In genomic region chr21:21064353-21064752, GRCh38 we compare ENCODE assay signal across 15 cellular contexts.
DNase-seq lines count a peak whose midpoint lies in the region; ATAC-seq and TF ChIP-seq lines count a peak whose summit lies in the region.
"Had no signal": no experiment of that assay in that cellular context is flagged by ENCODE, and none has a peak within 500 bp of the region (broad histone marks: within the 10 kb centered on the region; RNA-seq: fewer than 3 reads in every experiment).

No MANE protein-coding gene starts in this region.

- H3K9ac ChIP-seq in adipocyte (ENCODE audit: low read length): no peak overlapping the region

- POLR2A ChIA-PET in CD8-positive, alpha-beta memory T cell (lab: Charles Lee): no interaction called here
- POLR2A ChIA-PET in T-cell (lab: Charles Lee): no interaction called here

- ATAC-seq in T-cell (replicated peaks in 1 of 4): no peak

- H3K27me3 Mint-ChIP-seq in CD8-positive, alpha-beta memory T cell: no peaks in the 10 kb centered on the region
- no peaks in the 10 kb centered on the region for H3K27me3 Mint-ChIP-seq in T-cell
- H3K27me3 Mint-ChIP-seq: CD4-positive, CD25-positive, alpha-beta regulatory T cell had no signal

- TF ChIP-seq EP300 in esophagus muscularis mucosa (IDR thresholded peaks at IDR 0.05): no peak

- H3K9me3 ChIP-seq in adipocyte (ENCODE audit: control insufficient read depth, low read length): no peaks in the 10 kb centered on the region
- H3K9me3 ChIP-seq in CD8-positive, alpha-beta memory T cell (ENCODE audit: low read length): no peaks in the 10 kb centered on the region
- H3K9me3 ChIP-seq in esophagus muscularis mucosa: no peaks in the 10 kb centered on the region
- H3K9me3 ChIP-seq: BE2C, Caco-2 had no signal

- peaks cover 0 to 8% (median 1%) of the 10 kb centered on the region in 5 donors for H3K9me3 Mint-ChIP-seq in CD8-positive, alpha-beta memory T cell
- no peaks in the 10 kb centered on the region for H3K9me3 Mint-ChIP-seq in T-cell
- H3K9me3 Mint-ChIP-seq: H9 had no signal

- H3K4me1 ChIP-seq in adipocyte (ENCODE audit: control insufficient read depth, insufficient read depth, low read length): peaks cover 6% of the 10 kb centered on the region
- H3K4me1 ChIP-seq in CD8-positive, alpha-beta memory T cell (ENCODE audit: insufficient read depth, low read length): no peaks in the 10 kb centered on the region
- no peaks in the 10 kb centered on the region for H3K4me1 ChIP-seq in esophagus muscularis mucosa
- H3K4me1 ChIP-seq: BE2C had no signal

- H3K27ac ChIP-seq in CD8-positive, alpha-beta memory T cell (ENCODE audit: low read depth, low read length): no peak overlapping the region
- H3K27ac ChIP-seq in esophagus muscularis mucosa (replicated peaks in 1 of 4): no peak overlapping the region

- H3K27me3 ChIP-seq in adipocyte (replicated peaks; ENCODE audit: control insufficient read depth, insufficient read depth, low read length) (no peaks in the 10 kb centered on the region), esophagus muscularis mucosa (no peaks in the 10 kb centered on the region)
- no peaks in the 10 kb centered on the region for H3K27me3 ChIP-seq in CD8-positive, alpha-beta memory T cell (ENCODE audit: insufficient read depth, low read length, poor library complexity, severe bottlenecking)
- H3K27me3 ChIP-seq: BE2C had no signal

- no peak overlapping the region for H3K27ac Mint-ChIP-seq in CD8-positive, alpha-beta memory T cell
- H3K27ac Mint-ChIP-seq in T-cell: no peak overlapping the region
- H3K27ac Mint-ChIP-seq: CD4-positive, CD25-positive, alpha-beta regulatory T cell had no signal

- intact Hi-C loops in esophagus muscularis mucosa (cut with DNase I): no loop called here

- H3K36me3 ChIP-seq in adipocyte (ENCODE audit: control insufficient read depth, insufficient read depth, low read length, severe bottlenecking): no peaks in the 10 kb centered on the region
- no peaks in the 10 kb centered on the region for H3K36me3 ChIP-seq in CD8-positive, alpha-beta memory T cell (ENCODE audit: insufficient read depth, low read length)
- H3K36me3 ChIP-seq in esophagus muscularis mucosa: no peaks in the 10 kb centered on the region
- H3K36me3 ChIP-seq: BE2C had no signal

- no peak for TF ChIP-seq CTCF in esophagus muscularis mucosa (IDR thresholded peaks at IDR 0.05)

- DNase-seq in NCI-H146 (lab: John Stamatoyannopoulos, UW) (peak; percentile 10), NCI-H146 treated with DMSO at 0.1 percent for 48 hours (lab: John Stamatoyannopoulos, UW; ENCODE audit: unreplicated experiment) (no peak), NCI-H69 (lab: John Stamatoyannopoulos, UW) (peak; percentile 55), adipocyte (ENCODE audit: low read depth) (peak; percentile 42), esophagus muscularis mucosa (ENCODE audit: extremely low spot score) (no peak), T-cell (no peak)
- no peak for DNase-seq in CD8-positive, alpha-beta memory T cell
- DNase-seq: 8988T; ACHN; BE2C; C1 segment of cervical spinal cord; Caco-2; CD4-positive, CD25-positive, alpha-beta regulatory T cell; GDM1; H9 had no signal

- CTCF ChIA-PET in CD8-positive, alpha-beta memory T cell (lab: Charles Lee): no interaction called here
- CTCF ChIA-PET in T-cell (lab: Charles Lee): no interaction called here

- no peaks in the 10 kb centered on the region for H3K4me1 Mint-ChIP-seq in CD8-positive, alpha-beta memory T cell
- H3K4me1 Mint-ChIP-seq in T-cell: no peaks in the 10 kb centered on the region
- H3K4me1 Mint-ChIP-seq: CD4-positive, CD25-positive, alpha-beta regulatory T cell had no signal

- no peak for TF ChIP-seq POLR2A in esophagus muscularis mucosa (IDR thresholded peaks at IDR 0.05; ENCODE audit: low read depth)

- whole genome bisulfite sequencing in esophagus muscularis mucosa: 82% methylated on average over 1 of the region's 1 CpG

- H3K4me3 ChIP-seq in adipocyte (ENCODE audit: low read length): no peak overlapping the region
- no peak overlapping the region for H3K4me3 ChIP-seq in CD8-positive, alpha-beta memory T cell (ENCODE audit: low read length)
- no peak overlapping the region for H3K4me3 ChIP-seq in esophagus muscularis mucosa

- H3K4me3 Mint-ChIP-seq in CD8-positive, alpha-beta memory T cell: no peak overlapping the region
- no peak overlapping the region for H3K4me3 Mint-ChIP-seq in T-cell
- H3K4me3 Mint-ChIP-seq: CD4-positive, CD25-positive, alpha-beta regulatory T cell; H9 had no signal

- no peaks in the 10 kb centered on the region for H3K36me3 Mint-ChIP-seq in CD8-positive, alpha-beta memory T cell
- H3K36me3 Mint-ChIP-seq in T-cell: no peaks in the 10 kb centered on the region
- H3K36me3 Mint-ChIP-seq: CD4-positive, CD25-positive, alpha-beta regulatory T cell had no signal

Comparison
In these comparisons a context has a peak if more than half of its experiments do, and no peak if none do; other contexts are left out.
1. DNase-seq: peak in NCI-H146 (single experiment), NCI-H69 (single experiment) and adipocyte (single experiment); none in NCI-H146 treated with DMSO at 0.1 percent for 48 hours (single experiment), CD8-positive, alpha-beta memory T cell (0 of 5), esophagus muscularis mucosa (single experiment) and T-cell (0 of 34).